Comparison of ENCODE assay signal across 23 cellular contexts in genomic region chr14:71135911-71136310, GRCh38.
DNase-seq lines count a peak whose midpoint lies in the region; ATAC-seq and TF ChIP-seq lines count a peak whose summit lies in the region.
"Had no signal": no experiment of that assay in that cellular context is flagged by ENCODE, and none has a peak within 500 bp of the region (broad histone marks: within the 10 kb centered on the region; RNA-seq: fewer than 3 reads in every experiment).

No MANE protein-coding gene starts in this region.

- no peak overlapping the region for H3K4me3 Mint-ChIP-seq in H9
- H3K4me3 Mint-ChIP-seq in stimulated activated naive B cell treated with anti-CD40 and anti-IgM and Interleukin-4, amounts not matched to agents 10 μg/mL and 1 μg/mL and 100 μg/mL, for 72 hours: no peak overlapping the region
- no peak overlapping the region for H3K4me3 Mint-ChIP-seq in activated CD4-positive, alpha-beta memory T cell treated with anti-CD3 and anti-CD28 coated beads for 36 hours
- H3K4me3 Mint-ChIP-seq: CD14-positive monocyte; CD4-positive, alpha-beta T cell; CD8-positive, alpha-beta memory T cell had no signal

- no peak overlapping the region for H3K9ac ChIP-seq in H9 (ENCODE audit: extremely low read depth, insufficient read length, low read length)
- H3K9ac ChIP-seq: BLaER1 treated with 17β-estradiol and CSF1 and Interleukin-3, amounts not matched to agents 10 nM and 100 nM had no signal

- no peak overlapping the region for H3K18ac ChIP-seq in H9 (ENCODE audit: insufficient read length, low read depth, low read length)

- intact Hi-C loops in left colon (cut with DNase I, micrococcal nuclease): loop anchor here (5.0 to 10.0 kb wide), 2 partner anchors 616 to 619 kb away; no protein-coding TSS in a partner anchor
- intact Hi-C loops in activated CD4-positive, alpha-beta memory T cell treated with anti-CD3 and anti-CD28 coated beads for 36 hours (cut with micrococcal nuclease): no loop called here

- no peak overlapping the region for H2BK15ac ChIP-seq in H9 (ENCODE audit: low read depth, low read length)

- no peak overlapping the region for H2BK5ac ChIP-seq in H9 (ENCODE audit: insufficient read length, low read length)

- H3K14ac ChIP-seq in H9 (ENCODE audit: insufficient read depth, low read length): no peak overlapping the region

- ATAC-seq in left colon (peak; percentile 55), GM18867 (IDR thresholded peaks at IDR 0.05; ENCODE audit: unreplicated experiment) (no peak), GM21515 (IDR thresholded peaks at IDR 0.05; ENCODE audit: unreplicated experiment) (no peak)
- no peak for ATAC-seq in stimulated activated naive B cell treated with anti-CD40 and anti-IgM and Interleukin-4, amounts not matched to agents 10 μg/mL and 1 μg/mL and 100 μg/mL, for 72 hours (replicated peaks)
- ATAC-seq: A549, GM12878 had no signal

- H3K27ac ChIP-seq in H9 (ENCODE audit: insufficient read length, low read depth, low read length) (no peak overlapping the region), coronary artery (no peak overlapping the region)
- H3K27ac ChIP-seq: A549; BLaER1 treated with 17β-estradiol and CSF1 and Interleukin-3, amounts not matched to agents 10 nM and 100 nM had no signal

- no peaks in the 10 kb centered on the region for H3K79me1 ChIP-seq in H9 (ENCODE audit: insufficient read depth, low read depth, low read length, poor library complexity, severe bottlenecking)

- no peak overlapping the region for H2BK120ac ChIP-seq in H9 (ENCODE audit: low read depth, low read length, poor library complexity, severe bottlenecking)

- peaks cover 9 to 14% of the 10 kb centered on the region in 2 experiments for H3K9me3 Mint-ChIP-seq in H9
- no peaks in the 10 kb centered on the region for H3K9me3 Mint-ChIP-seq in stimulated activated naive B cell treated with anti-CD40 and anti-IgM and Interleukin-4, amounts not matched to agents 10 μg/mL and 1 μg/mL and 100 μg/mL, for 72 hours
- no peaks in the 10 kb centered on the region for H3K9me3 Mint-ChIP-seq in activated CD4-positive, alpha-beta memory T cell treated with anti-CD3 and anti-CD28 coated beads for 36 hours
- H3K9me3 Mint-ChIP-seq: CD4-positive, alpha-beta T cell; CD8-positive, alpha-beta memory T cell had no signal

- H2AK5ac ChIP-seq in H9 (ENCODE audit: insufficient read length, low read length): no peak overlapping the region

- no CpG with 5 or more reads among the region's 4 CpGs for WGBS in H9 (ENCODE audit: extremely low coverage, insufficient read length, low lambda C conversion rate)

- no peaks in the 10 kb centered on the region for H3K23me2 ChIP-seq in H9 (ENCODE audit: insufficient read length, low read depth, low read length, poor library complexity, severe bottlenecking)

- H4K5ac ChIP-seq in H9 (ENCODE audit: insufficient read length, low read depth, low read length): no peak overlapping the region

- no peaks in the 10 kb centered on the region for H3K9me3 ChIP-seq in H9 (ENCODE audit: control insufficient read depth, low read depth, low read length)
- H3K9me3 ChIP-seq: A549, BE2C had no signal

- no peaks in the 10 kb centered on the region; the same call in 1 of the 2 replicates for H3K27me3 Mint-ChIP-seq in H9 (ENCODE audit: low read depth)
- H3K27me3 Mint-ChIP-seq in stimulated activated naive B cell treated with anti-CD40 and anti-IgM and Interleukin-4, amounts not matched to agents 10 μg/mL and 1 μg/mL and 100 μg/mL, for 72 hours: peaks cover 5 to 13% of the 10 kb centered on the region in 2 donors
- no peaks in the 10 kb centered on the region for H3K27me3 Mint-ChIP-seq in activated CD4-positive, alpha-beta memory T cell treated with anti-CD3 and anti-CD28 coated beads for 36 hours
- H3K27me3 Mint-ChIP-seq: CD4-positive, alpha-beta T cell had no signal

- no peak overlapping the region for H4K8ac ChIP-seq in H9 (replicated peaks; ENCODE audit: insufficient read length, low read depth, low read length)

- H3K23ac ChIP-seq in H9 (ENCODE audit: insufficient read length, low read depth, low read length): no peak overlapping the region

- POLR2A ChIA-PET in activated CD4-positive, alpha-beta memory T cell treated with anti-CD3 and anti-CD28 coated beads for 36 hours (lab: Charles Lee): no interaction called here

- H3T11ph ChIP-seq in H9 (ENCODE audit: low read length): no peak overlapping the region

- no peak overlapping the region for H3K56ac ChIP-seq in H9 (ENCODE audit: insufficient read length, low read depth, low read length)

- peaks cover 0 to 10% (median 6%) of the 10 kb centered on the region in 3 experiments; a peak in 4 of 7 replicates for H3K36me3 Mint-ChIP-seq in H9 (ENCODE audit: insufficient read depth in 1 of 3, low read depth in 3 of 3)
- H3K36me3 Mint-ChIP-seq in stimulated activated naive B cell treated with anti-CD40 and anti-IgM and Interleukin-4, amounts not matched to agents 10 μg/mL and 1 μg/mL and 100 μg/mL, for 72 hours: peaks cover 0 to 3% of the 10 kb centered on the region in 2 donors
- no peaks in the 10 kb centered on the region for H3K36me3 Mint-ChIP-seq in activated CD4-positive, alpha-beta memory T cell treated with anti-CD3 and anti-CD28 coated beads for 36 hours
- H3K36me3 Mint-ChIP-seq: CD14-positive monocyte; CD8-positive, alpha-beta memory T cell had no signal

- no peaks in the 10 kb centered on the region for H4K20me1 ChIP-seq in H9 (ENCODE audit: control insufficient read depth, insufficient read depth, insufficient read length)
- H4K20me1 ChIP-seq: BLaER1 treated with 17β-estradiol and CSF1 and Interleukin-3, amounts not matched to agents 10 nM and 100 nM had no signal

- no peak overlapping the region for H3K4ac ChIP-seq in H9 (ENCODE audit: low read depth, low read length)

- H3K4me1 Mint-ChIP-seq in H9: peaks cover 10 to 14% of the 10 kb centered on the region in 2 experiments
- H3K4me1 Mint-ChIP-seq in stimulated activated naive B cell treated with anti-CD40 and anti-IgM and Interleukin-4, amounts not matched to agents 10 μg/mL and 1 μg/mL and 100 μg/mL, for 72 hours: peaks cover 5 to 16% of the 10 kb centered on the region in 2 donors
- H3K4me1 Mint-ChIP-seq in activated CD4-positive, alpha-beta memory T cell treated with anti-CD3 and anti-CD28 coated beads for 36 hours (ENCODE audit: low read depth): peaks cover 4% of the 10 kb centered on the region

- TF ChIP-seq CTCF in H9 (conservative IDR thresholded peaks at IDR 0.05) (no peak), coronary artery (IDR thresholded peaks at IDR 0.05) (no peak)

- H3K27me3 ChIP-seq in H9 (ENCODE audit: insufficient read depth, low read length): no peaks in the 10 kb centered on the region
- H3K27me3 ChIP-seq: BE2C; BLaER1 treated with 17β-estradiol and CSF1 and Interleukin-3, amounts not matched to agents 10 nM and 100 nM had no signal

- H4K91ac ChIP-seq in H9 (ENCODE audit: insufficient read length, low read depth, low read length): no peak overlapping the region

- DNase-seq in H9: peak; percentile 4
- peak; percentile 53 for DNase-seq in coronary artery (ENCODE audit: low spot score)
- DNase-seq in left colon: no peak
- no peak for DNase-seq in stimulated activated naive B cell treated with anti-CD40 and anti-IgM and Interleukin-4, amounts not matched to agents 10 μg/mL and 1 μg/mL and 100 μg/mL, for 72 hours
- DNase-seq in activated CD4-positive, alpha-beta memory T cell treated with anti-CD3 and anti-CD28 coated beads for 36 hours: no peak
- DNase-seq: 8988T; ACHN; AML-193; BE2C; CD4-positive, alpha-beta T cell; CD8-positive, alpha-beta memory T cell; DMS 273 treated with DMSO at 0.1 percent for 48 hours; DMS79; EL; GDM1; GOT3; HCEC 1CT had no signal

- CTCF ChIA-PET in activated CD4-positive, alpha-beta memory T cell treated with anti-CD3 and anti-CD28 coated beads for 36 hours (lab: Charles Lee): interaction anchor here (0.7 to 9.2 kb wide), 2 partner anchors 618 to 719 kb away, joined by 3 to 132 read pairs; no protein-coding TSS in a partner anchor

- no peak overlapping the region for H2AFZ ChIP-seq in H9 (ENCODE audit: low read length)

- H3K27ac Mint-ChIP-seq in H9: no peak overlapping the region
- H3K27ac Mint-ChIP-seq in stimulated activated naive B cell treated with anti-CD40 and anti-IgM and Interleukin-4, amounts not matched to agents 10 μg/mL and 1 μg/mL and 100 μg/mL, for 72 hours: peak overlapping the region; percentile 32
- H3K27ac Mint-ChIP-seq in activated CD4-positive, alpha-beta memory T cell treated with anti-CD3 and anti-CD28 coated beads for 36 hours: no peak overlapping the region
- H3K27ac Mint-ChIP-seq: CD14-positive monocyte; CD4-positive, alpha-beta T cell; CD8-positive, alpha-beta memory T cell had no signal

- H2BK20ac ChIP-seq in H9 (ENCODE audit: low read depth, low read length, poor library complexity, severe bottlenecking): no peak overlapping the region

- H2BK12ac ChIP-seq in H9 (ENCODE audit: insufficient read length, low read depth, low read length): no peak overlapping the region

- no peaks in the 10 kb centered on the region for H3K79me2 ChIP-seq in H9 (ENCODE audit: insufficient read depth, low read length)

- H3K4me2 ChIP-seq in H9 (ENCODE audit: insufficient read depth, insufficient read length, low read length): no peak overlapping the region
- H3K4me2 ChIP-seq: A549; BLaER1 treated with 17β-estradiol and CSF1 and Interleukin-3, amounts not matched to agents 10 nM and 100 nM had no signal

- H3K4me1 ChIP-seq in H9 (ENCODE audit: insufficient read depth, low read length): no peaks in the 10 kb centered on the region; the same call in 1 of the 2 replicates
- H3K4me1 ChIP-seq: A549 had no signal

- no peak overlapping the region for H3K4me3 ChIP-seq in coronary artery
- H3K4me3 ChIP-seq: A549; BLaER1 treated with 17β-estradiol and CSF1 and Interleukin-3, amounts not matched to agents 10 nM and 100 nM; GM12878 had no signal

Comparison
In these comparisons a context has a peak if more than half of its experiments do, and no peak if none do; other contexts are left out.
1. DNase-seq: peak in H9 (single experiment) and coronary artery (single experiment); none in left colon (0 of 2), stimulated activated naive B cell treated with anti-CD40 and anti-IgM and Interleukin-4, amounts not matched to agents 10 μg/mL and 1 μg/mL and 100 μg/mL, for 72 hours (single experiment) and activated CD4-positive, alpha-beta memory T cell treated with anti-CD3 and anti-CD28 coated beads for 36 hours (single experiment).